Comparison of ENCODE assay signal across 1 cellular context in genomic region chr1:6602669-6603423, GRCh38.
A peak's percentile ranks its signal among the peaks of the same experiment; 100 is the strongest.
TF ChIP-seq lines count a peak whose summit lies in the region.

A gene with protein sequence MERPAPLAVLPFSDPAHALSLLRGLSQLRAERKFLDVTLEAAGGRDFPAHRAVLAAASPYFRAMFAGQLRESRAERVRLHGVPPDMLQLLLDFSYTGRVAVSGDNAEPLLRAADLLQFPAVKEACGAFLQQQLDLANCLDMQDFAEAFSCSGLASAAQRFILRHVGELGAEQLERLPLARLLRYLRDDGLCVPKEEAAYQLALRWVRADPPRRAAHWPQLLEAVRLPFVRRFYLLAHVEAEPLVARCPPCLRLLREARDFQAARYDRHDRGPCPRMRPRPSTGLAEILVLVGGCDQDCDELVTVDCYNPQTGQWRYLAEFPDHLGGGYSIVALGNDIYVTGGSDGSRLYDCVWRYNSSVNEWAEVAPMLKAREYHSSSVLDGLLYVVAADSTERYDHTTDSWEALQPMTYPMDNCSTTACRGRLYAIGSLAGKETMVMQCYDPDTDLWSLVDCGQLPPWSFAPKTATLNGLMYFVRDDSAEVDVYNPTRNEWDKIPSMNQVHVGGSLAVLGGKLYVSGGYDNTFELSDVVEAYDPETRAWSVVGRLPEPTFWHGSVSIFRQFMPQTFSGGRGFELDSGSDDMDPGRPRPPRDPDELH (minus strand): TSS chr1:6602869. CDS start chr1:6602817, 52 bp downstream.

TF ChIP-seq in K562, 482 proteins besides CTCF, POLR2A, EP300 and RAD21 (continued from another document and continues in another):
- TF ChIP-seq, protein P1, sequence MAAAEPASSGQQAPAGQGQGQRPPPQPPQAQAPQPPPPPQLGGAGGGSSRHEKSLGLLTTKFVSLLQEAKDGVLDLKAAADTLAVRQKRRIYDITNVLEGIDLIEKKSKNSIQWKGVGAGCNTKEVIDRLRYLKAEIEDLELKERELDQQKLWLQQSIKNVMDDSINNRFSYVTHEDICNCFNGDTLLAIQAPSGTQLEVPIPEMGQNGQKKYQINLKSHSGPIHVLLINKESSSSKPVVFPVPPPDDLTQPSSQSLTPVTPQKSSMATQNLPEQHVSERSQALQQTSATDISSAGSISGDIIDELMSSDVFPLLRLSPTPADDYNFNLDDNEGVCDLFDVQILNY (CRISPR knock-in tag; IDR thresholded peaks at IDR 0.05), result no peak
- TF ChIP-seq ZZZ3 (IDR thresholded peaks at IDR 0.05), result no peak
- no peak for TF ChIP-seq KLF10 (CRISPR knock-in tag; IDR thresholded peaks at IDR 0.05)
- no peak for TF ChIP-seq TSC22D4 (tag; IDR thresholded peaks at IDR 0.05)
- peak; percentile 96 for TF ChIP-seq TBP (optimal IDR thresholded peaks at IDR 0.05; ENCODE audit: low read depth, low read length)
- peak; percentile 46 for TF ChIP-seq PHF20 (IDR thresholded peaks at IDR 0.05; ENCODE audit: partially characterized antibody)
- TF ChIP-seq KDM4B (IDR thresholded peaks at IDR 0.05; ENCODE audit: borderline replicate concordance in 2 of 2, low read depth in 1 of 2), result peak in 1 of 2 experiments; percentile 59; a peak in 2 of 4 replicates
- TF ChIP-seq, protein P2, sequence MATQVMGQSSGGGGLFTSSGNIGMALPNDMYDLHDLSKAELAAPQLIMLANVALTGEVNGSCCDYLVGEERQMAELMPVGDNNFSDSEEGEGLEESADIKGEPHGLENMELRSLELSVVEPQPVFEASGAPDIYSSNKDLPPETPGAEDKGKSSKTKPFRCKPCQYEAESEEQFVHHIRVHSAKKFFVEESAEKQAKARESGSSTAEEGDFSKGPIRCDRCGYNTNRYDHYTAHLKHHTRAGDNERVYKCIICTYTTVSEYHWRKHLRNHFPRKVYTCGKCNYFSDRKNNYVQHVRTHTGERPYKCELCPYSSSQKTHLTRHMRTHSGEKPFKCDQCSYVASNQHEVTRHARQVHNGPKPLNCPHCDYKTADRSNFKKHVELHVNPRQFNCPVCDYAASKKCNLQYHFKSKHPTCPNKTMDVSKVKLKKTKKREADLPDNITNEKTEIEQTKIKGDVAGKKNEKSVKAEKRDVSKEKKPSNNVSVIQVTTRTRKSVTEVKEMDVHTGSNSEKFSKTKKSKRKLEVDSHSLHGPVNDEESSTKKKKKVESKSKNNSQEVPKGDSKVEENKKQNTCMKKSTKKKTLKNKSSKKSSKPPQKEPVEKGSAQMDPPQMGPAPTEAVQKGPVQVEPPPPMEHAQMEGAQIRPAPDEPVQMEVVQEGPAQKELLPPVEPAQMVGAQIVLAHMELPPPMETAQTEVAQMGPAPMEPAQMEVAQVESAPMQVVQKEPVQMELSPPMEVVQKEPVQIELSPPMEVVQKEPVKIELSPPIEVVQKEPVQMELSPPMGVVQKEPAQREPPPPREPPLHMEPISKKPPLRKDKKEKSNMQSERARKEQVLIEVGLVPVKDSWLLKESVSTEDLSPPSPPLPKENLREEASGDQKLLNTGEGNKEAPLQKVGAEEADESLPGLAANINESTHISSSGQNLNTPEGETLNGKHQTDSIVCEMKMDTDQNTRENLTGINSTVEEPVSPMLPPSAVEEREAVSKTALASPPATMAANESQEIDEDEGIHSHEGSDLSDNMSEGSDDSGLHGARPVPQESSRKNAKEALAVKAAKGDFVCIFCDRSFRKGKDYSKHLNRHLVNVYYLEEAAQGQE (CRISPR knock-in tag; IDR thresholded peaks at IDR 0.05; ENCODE audit: low read depth), result peak; percentile 13; the same call in 1 of the 2 replicates
- TF ChIP-seq PHF8 (IDR thresholded peaks at IDR 0.05; ENCODE audit: borderline replicate concordance, low read length), result peak; percentile 78; the same call in 1 of the 2 replicates
- no peak for TF ChIP-seq MXI1 (IDR thresholded peaks at IDR 0.05; ENCODE audit: low read depth, low read length)
- no peak for TF ChIP-seq CHD7 (IDR thresholded peaks at IDR 0.05; ENCODE audit: low read depth, low read length)
- no peak for TF ChIP-seq KLF16 (IDR thresholded peaks at IDR 0.05)
- no peak for TF ChIP-seq ZEB2 (IDR thresholded peaks at IDR 0.05)
- TF ChIP-seq RB1 (IDR thresholded peaks at IDR 0.05; ENCODE audit: low read depth), result peak; percentile 89
- no peak for TF ChIP-seq PRPF4 (IDR thresholded peaks at IDR 0.05; ENCODE audit: insufficient read depth, low read depth, low read length, poor library complexity, severe bottlenecking)
- TF ChIP-seq KLF6 (CRISPR knock-in tag; IDR thresholded peaks at IDR 0.05; ENCODE audit: borderline replicate concordance), result no peak
- no peak for TF ChIP-seq TCF3 (CRISPR knock-in tag; IDR thresholded peaks at IDR 0.05)
- no peak for TF ChIP-seq ARID1B (IDR thresholded peaks at IDR 0.05)
- TF ChIP-seq ZBTB17 (CRISPR knock-in tag; IDR thresholded peaks at IDR 0.05), result no peak
- no peak for TF ChIP-seq ELK3 (CRISPR knock-in tag; IDR thresholded peaks at IDR 0.05)
- TF ChIP-seq TAF1 (IDR thresholded peaks at IDR 0.05; ENCODE audit: control insufficient read depth, extremely low read depth, insufficient read depth, low read length, severe bottlenecking), result peak; percentile 71
- TF ChIP-seq RBBP5 (IDR thresholded peaks at IDR 0.05; ENCODE audit: borderline replicate concordance, insufficient read depth, low read length, poor library complexity, severe bottlenecking), result no peak
- TF ChIP-seq CREB1 (IDR thresholded peaks at IDR 0.05), result peak; percentile 52
- peak; percentile 66; the same call in 1 of the 2 replicates for TF ChIP-seq CREB1 (CRISPR knock-in tag; IDR thresholded peaks at IDR 0.05)
- TF ChIP-seq CBFA2T3 (IDR thresholded peaks at IDR 0.05), result no peak
- no peak; the same call in 1 of the 2 replicates for TF ChIP-seq ADNP (tag; IDR thresholded peaks at IDR 0.05)
- peak; percentile 60; the same call in 1 of the 2 replicates for TF ChIP-seq PKNOX1 (IDR thresholded peaks at IDR 0.05)
